34 cellular contexts compared by ENCODE assay signal in the genomic region with DNA sequence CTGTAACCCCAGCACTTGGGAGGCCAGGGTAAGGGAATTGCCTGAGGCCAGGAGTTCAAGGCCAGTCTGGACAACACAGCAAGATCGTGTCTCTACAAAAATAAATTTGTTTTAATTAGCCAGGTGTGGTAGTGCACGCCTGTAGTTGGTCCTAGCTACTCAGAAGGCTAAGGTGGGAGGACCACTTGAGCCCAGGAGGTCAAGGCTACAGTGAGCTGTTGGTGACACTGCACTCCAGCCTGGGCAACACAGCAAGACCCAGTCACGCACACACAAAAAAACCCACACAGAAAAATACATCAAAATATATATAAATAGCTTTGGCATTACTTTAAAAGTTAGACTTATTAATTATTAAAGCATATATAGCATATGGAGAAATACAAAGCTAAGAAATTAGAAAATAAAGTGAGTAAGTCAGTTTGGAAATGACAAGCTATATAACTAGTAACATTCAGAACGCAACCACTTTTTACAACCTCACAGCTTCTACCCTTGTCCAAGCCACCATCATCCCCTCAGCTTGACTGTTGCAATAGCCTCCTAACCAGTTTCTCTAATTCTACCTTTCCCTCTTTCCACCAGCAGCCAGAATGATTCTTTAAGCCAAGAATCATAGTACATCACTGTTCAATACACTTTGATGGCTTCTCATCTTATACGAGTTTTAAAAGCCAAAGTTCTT. TPM values are rescaled to one million over a fixed set of nuclear protein-coding genes. Genes with fewer than 3 reads are reported as not detected.
"Had no signal": no experiment of that assay in that cellular context is flagged by ENCODE, and none has a peak within 500 bp of the region (broad histone marks: within the 10 kb centered on the region; RNA-seq: fewer than 3 reads in every experiment).

No MANE protein-coding gene starts in this region.

- H3K9me3 Mint-ChIP-seq: activated CD4-positive, alpha-beta memory T cell treated with anti-CD3 and anti-CD28 coated beads, Interleukin-2, amount 10 ng/mL, durations not matched to agents 7 days and 5 days; activated naive CD4-positive, alpha-beta T cell treated with anti-CD3 and anti-CD28 coated beads, Interleukin-2, amount 50 U/mL, for 72 hours; activated T-cell treated with anti-CD3 and anti-CD28 coated beads, Interleukin-2, amount 50 U/mL, for 72 hours; activated T-helper 2 cell treated with anti-CD3 and anti-CD28 coated beads, Interferon-gamma antibody, Interleukin-2, Interleukin-4, amounts not matched to agents 10 μg/mL and 5 μg/mL and 100 μg/mL, durations not matched to agents 14 hours and 24 hours and 36 hours; T-helper 1 cell treated with Interleukin-12 subunit alpha and Interleukin-12 subunit beta and Interleukin-4 antibody, amounts not matched to agents 30 μg/mL and 1 μg/mL, for 36 hours; T-helper 2 cell treated with Interferon-gamma antibody and Interleukin-4, amounts not matched to agents 5 μg/mL and 100 μg/mL, for 36 hours; WTC11 had no signal

- H3K4me1 ChIP-seq: body of pancreas, breast epithelium, Peyer's patch, SJSA1 had no signal

- H3K27me3 Mint-ChIP-seq: activated CD4-positive, alpha-beta memory T cell treated with anti-CD3 and anti-CD28 coated beads, Interleukin-2, amount 10 ng/mL, durations not matched to agents 7 days and 5 days; activated CD8-positive, alpha-beta memory T cell treated with anti-CD3 and anti-CD28 coated beads, Interleukin-2, amount 10 ng/mL, durations not matched to agents 7 days and 5 days had no signal

- H3K27ac Mint-ChIP-seq: activated CD4-positive, alpha-beta memory T cell treated with anti-CD3 and anti-CD28 coated beads, Interleukin-2, amount 10 ng/mL, durations not matched to agents 7 days and 5 days; activated CD8-positive, alpha-beta memory T cell treated with anti-CD3 and anti-CD28 coated beads, Interleukin-2, amount 10 ng/mL, durations not matched to agents 7 days and 5 days; activated T-cell treated with anti-CD3 and anti-CD28 coated beads, Interleukin-2, amount 50 U/mL, for 72 hours; activated T-helper 2 cell treated with anti-CD3 and anti-CD28 coated beads, Interferon-gamma antibody, Interleukin-2, Interleukin-4, amounts not matched to agents 10 μg/mL and 5 μg/mL and 100 μg/mL, durations not matched to agents 14 hours and 24 hours and 36 hours; T-helper 1 cell treated with Interleukin-12 subunit alpha and Interleukin-12 subunit beta and Interleukin-4 antibody, amounts not matched to agents 30 μg/mL and 1 μg/mL, for 36 hours; T-helper 2 cell treated with Interferon-gamma antibody and Interleukin-4, amounts not matched to agents 5 μg/mL and 100 μg/mL, for 36 hours; WTC11 had no signal

- H3K27ac ChIP-seq: adrenal gland, body of pancreas, breast epithelium, KMS-11, Peyer's patch, SJSA1 had no signal

- ATAC-seq: activated CD8-positive, alpha-beta memory T cell treated with anti-CD3 and anti-CD28 coated beads, Interleukin-2, amount 10 ng/mL, durations not matched to agents 7 days and 5 days; activated naive CD4-positive, alpha-beta T cell treated with anti-CD3 and anti-CD28 coated beads, Interleukin-2, amount 50 U/mL, for 72 hours; body of pancreas; WTC11 had no signal

- H3K4me2 ChIP-seq: KMS-11, SK-N-SH had no signal

- H3K9me3 ChIP-seq: adrenal gland, body of pancreas, breast epithelium, Peyer's patch, SJSA1, SK-N-SH had no signal

- H3K9ac ChIP-seq: KMS-11, SK-N-SH had no signal

- H3K4me3 Mint-ChIP-seq: activated CD4-positive, alpha-beta memory T cell treated with anti-CD3 and anti-CD28 coated beads, Interleukin-2, amount 10 ng/mL, durations not matched to agents 7 days and 5 days; activated CD8-positive, alpha-beta memory T cell treated with anti-CD3 and anti-CD28 coated beads, Interleukin-2, amount 10 ng/mL, durations not matched to agents 7 days and 5 days; activated T-cell treated with anti-CD3 and anti-CD28 coated beads, Interleukin-2, amount 50 U/mL, for 72 hours; T-helper 1 cell treated with Interleukin-12 subunit alpha and Interleukin-12 subunit beta and Interleukin-4 antibody, amounts not matched to agents 30 μg/mL and 1 μg/mL, for 36 hours; T-helper 2 cell treated with Interferon-gamma antibody and Interleukin-4, amounts not matched to agents 5 μg/mL and 100 μg/mL, for 36 hours; WTC11 had no signal

- H3K27me3 ChIP-seq: adrenal gland, body of pancreas, breast epithelium, Peyer's patch, SJSA1 had no signal

- H3K36me3 ChIP-seq: adrenal gland, breast epithelium, Peyer's patch, SJSA1 had no signal

- H3K4me3 ChIP-seq: adrenal gland, body of pancreas, breast epithelium, Peyer's patch, SJSA1 had no signal

- H3K36me3 Mint-ChIP-seq: activated CD8-positive, alpha-beta memory T cell treated with anti-CD3 and anti-CD28 coated beads, Interleukin-2, amount 10 ng/mL, durations not matched to agents 7 days and 5 days; activated naive CD4-positive, alpha-beta T cell treated with anti-CD3 and anti-CD28 coated beads, Interleukin-2, amount 50 U/mL, for 72 hours; WTC11 had no signal

- DNase-seq: activated CD4-positive, alpha-beta memory T cell treated with anti-CD3 and anti-CD28 coated beads, Interleukin-2, amount 10 ng/mL, durations not matched to agents 7 days and 5 days; activated CD4-positive, alpha-beta T cell treated with anti-CD3 and anti-CD28 coated beads for 1 hour; activated CD4-positive, alpha-beta T cell treated with anti-CD3 and anti-CD28 coated beads for 48 hours; activated CD8-positive, alpha-beta memory T cell treated with anti-CD3 and anti-CD28 coated beads for 24 hours; activated CD8-positive, alpha-beta memory T cell treated with anti-CD3 and anti-CD28 coated beads, Interleukin-2, amount 10 ng/mL, durations not matched to agents 7 days and 5 days; activated CD8-positive, alpha-beta memory T cell treated with anti-CD3 and anti-CD28 coated beads, Interleukin-2, amount 50 U/mL, for 48 hours; activated gamma-delta T cell; activated naive CD4-positive, alpha-beta T cell treated with Interleukin-2 at 50 U/mL for 16 hours; activated T-cell treated with anti-CD3 and anti-CD28 coated beads, Interleukin-2, amount 50 U/mL, for 72 hours; adrenal gland; body of pancreas; MM.1S; NCI-H1092 treated with DMSO at 0.1 percent for 48 hours; NCI-H1417; NCI-H1930; NCI-H2081 treated with DMSO at 0.1 percent for 48 hours; NCI-H345; NCI-H524 treated with DMSO at 0.1 percent for 48 hours; Peyer's patch; RPMI8226; SHP77 treated with DMSO at 0.1 percent for 48 hours; SK-N-SH had no signal

- FAIRE-seq: astrocyte had no signal

RNA-seq across cellular contexts. Expression of gene TSPAN1, which starts 56.9 kb away (rescaled TPM):
- total RNA-seq: activated CD4-positive, alpha-beta memory T cell treated with anti-CD3 and anti-CD28 coated beads, Interleukin-2, amount 10 ng/mL, durations not matched to agents 7 days and 5 days; activated CD8-positive, alpha-beta memory T cell treated with anti-CD3 and anti-CD28 coated beads, Interleukin-2, amount 10 ng/mL, durations not matched to agents 7 days and 5 days; activated naive CD4-positive, alpha-beta T cell treated with anti-CD3 and anti-CD28 coated beads, Interleukin-2, amount 50 U/mL, for 72 hours; activated T-helper 2 cell treated with anti-CD3 and anti-CD28 coated beads, Interferon-gamma antibody, Interleukin-2, Interleukin-4, amounts not matched to agents 10 μg/mL and 5 μg/mL and 100 μg/mL, durations not matched to agents 14 hours and 24 hours and 36 hours; SJSA1 had no signal

RNA-seq across cellular contexts. Expression of gene P3R3URF, which starts 58.3 kb away (rescaled TPM):
- total RNA-seq: activated CD4-positive, alpha-beta memory T cell treated with anti-CD3 and anti-CD28 coated beads, Interleukin-2, amount 10 ng/mL, durations not matched to agents 7 days and 5 days; activated CD8-positive, alpha-beta memory T cell treated with anti-CD3 and anti-CD28 coated beads, Interleukin-2, amount 10 ng/mL, durations not matched to agents 7 days and 5 days; activated naive CD4-positive, alpha-beta T cell treated with anti-CD3 and anti-CD28 coated beads, Interleukin-2, amount 50 U/mL, for 72 hours; activated T-cell treated with anti-CD3 and anti-CD28 coated beads, Interleukin-2, amount 50 U/mL, for 72 hours; activated T-helper 2 cell treated with anti-CD3 and anti-CD28 coated beads, Interferon-gamma antibody, Interleukin-2, Interleukin-4, amounts not matched to agents 10 μg/mL and 5 μg/mL and 100 μg/mL, durations not matched to agents 14 hours and 24 hours and 36 hours; adrenal gland; astrocyte; body of pancreas; breast epithelium; cardiac septum; LHCN-M2; NCI-H460; Peyer's patch; SJSA1; WTC11 had no signal
- polyA plus RNA-seq: adrenal gland, SK-N-SH had no signal
